ENCODE assay signal across 9 cellular contexts in genomic region chr1:164559342-164560070, GRCh38. TPM values are rescaled to one million over a fixed set of nuclear protein-coding genes. Genes with fewer than 3 reads are reported as not detected.
A peak's percentile ranks its signal among the peaks of the same experiment; 100 is the strongest.
DNase-seq lines count a peak whose midpoint lies in the region; ATAC-seq and TF ChIP-seq lines count a peak whose summit lies in the region.
"Had no signal": no experiment of that assay in that cellular context is flagged by ENCODE, and none has a peak within 500 bp of the region (broad histone marks: within the 10 kb centered on the region; RNA-seq: fewer than 3 reads in every experiment).

No MANE protein-coding gene starts in this region.

- intact Hi-C loops in transverse colon (cut with DNase I; ENCODE audit: low total_unique reads), result loop anchor here (5.0 kb wide), 1 partner anchor 223 kb away; no protein-coding TSS in a partner anchor

- H3K27me3 ChIP-seq in Peyer's patch (no peaks in the 10 kb centered on the region), endocrine pancreas (ENCODE audit: control insufficient read depth, insufficient read depth, low read length) (no peaks in the 10 kb centered on the region), mesenchymal stem cell (ENCODE audit: control insufficient read depth in 1 of 2, insufficient read depth in 1 of 2, low read length in 2 of 2) (no peaks in the 10 kb centered on the region), transverse colon (no peaks in the 10 kb centered on the region)

- WGBS in mesenchymal stem cell, result 0% methylated on average over 15 of the region's 20 CpGs
- WGBS in transverse colon (ENCODE audit: low coverage in 1 of 2), 2 donors, result 0 to 1% methylated on average over 3 to 20 of the region's 20 CpGs

- H3K27ac Mint-ChIP-seq in activated T-cell treated with anti-CD3 and anti-CD28 coated beads, Interleukin-2, amount 50 U/mL, for 72 hours, result no peak overlapping the region

- H3K27me3 Mint-ChIP-seq in activated T-cell treated with anti-CD3 and anti-CD28 coated beads, Interleukin-2, amount 50 U/mL, for 72 hours (ENCODE audit: low read depth), result peaks cover 29% of the 10 kb centered on the region

- H3K27ac ChIP-seq in Peyer's patch, result peak overlapping the region; percentile 54 to 87 (median 68)
- H3K27ac ChIP-seq in mesenchymal stem cell (ENCODE audit: low read length, poor library complexity, severe bottlenecking), result peak overlapping the region; percentile 88
- peak overlapping the region; percentile 87 to 89 (median 87) for H3K27ac ChIP-seq in transverse colon

- H2BK120ac ChIP-seq in mesenchymal stem cell (ENCODE audit: low read depth, low read length), result peak overlapping the region; percentile 92

- H3K4ac ChIP-seq in mesenchymal stem cell (ENCODE audit: low read depth in 1 of 2, low read length in 2 of 2), result no peak overlapping the region

- H3K4me3 ChIP-seq in Peyer's patch, result peak overlapping the region; percentile 37 to 77 (median 57)
- peak overlapping the region; percentile 83 for H3K4me3 ChIP-seq in endocrine pancreas (ENCODE audit: control insufficient read depth, insufficient read depth, low read length)
- peak overlapping the region; percentile 70 to 86 for H3K4me3 ChIP-seq in mesenchymal stem cell (ENCODE audit: insufficient read depth in 1 of 2, low read depth in 1 of 2, low read length in 2 of 2)
- H3K4me3 ChIP-seq in transverse colon, result peak overlapping the region; percentile 43 to 90 (median 72)
- H3K4me3 ChIP-seq: GM12878 had no signal

- no peak overlapping the region for H2BK5ac ChIP-seq in mesenchymal stem cell (ENCODE audit: low read depth, low read length, poor library complexity, severe bottlenecking)

- no peak for DNase-seq in activated T-cell treated with anti-CD3 and anti-CD28 coated beads, Interleukin-2, amount 50 U/mL, for 72 hours
- DNase-seq in activated T-cell treated with anti-CD3 and anti-CD28 coated beads, Interleukin-2, amount 50 U/mL, for 1 hour, result no peak
- DNase-seq in Peyer's patch, result peak in 2 of 3 donors; percentile 50 to 59
- DNase-seq in mesenchymal stem cell, result peak; percentile 60
- DNase-seq in transverse colon, result peak; percentile 28
- no peak for DNase-seq in stimulated activated naive CD4-positive, alpha-beta T cell (lab: John Stamatoyannopoulos, UW)

- peak overlapping the region in 1 of 2 experiments; percentile 57 for H3K14ac ChIP-seq in mesenchymal stem cell (ENCODE audit: low read length in 2 of 2)

- H3K9ac ChIP-seq in endocrine pancreas (ENCODE audit: control insufficient read depth, insufficient read depth, low read length) (peak overlapping the region; percentile 19), mesenchymal stem cell (ENCODE audit: low read length) (peak overlapping the region; percentile 98)

- H3K23ac ChIP-seq in mesenchymal stem cell (ENCODE audit: low read length in 2 of 2), result peak overlapping the region in 1 of 2 experiments; percentile 96

- no peak overlapping the region for H2AFZ ChIP-seq in mesenchymal stem cell (ENCODE audit: low read depth, low read length)

- no peaks in the 10 kb centered on the region for H3K36me3 ChIP-seq in Peyer's patch
- no peaks in the 10 kb centered on the region for H3K36me3 ChIP-seq in endocrine pancreas (ENCODE audit: control insufficient read depth, insufficient read depth, low read length)
- H3K36me3 ChIP-seq in mesenchymal stem cell (ENCODE audit: control insufficient read depth in 1 of 2, insufficient read depth in 2 of 2, low read depth in 1 of 2, low read length in 2 of 2), result no peaks in the 10 kb centered on the region
- H3K36me3 ChIP-seq in transverse colon, result no peaks in the 10 kb centered on the region

- in situ Hi-C loops in transverse colon (cut with MboI; ENCODE audit: low pct_ligation_motif_present in 1 of 4, low pct_unique_long_range_greater_than_20kb in 1 of 4, low sequenced_read_pairs in 3 of 4), result loop anchor here in 2 of 4 donors (10.0 kb wide), 1 partner anchor 225 kb away; no protein-coding TSS in a partner anchor

- TF ChIP-seq EP300 in transverse colon (IDR thresholded peaks at IDR 0.05; ENCODE audit: low read depth), result no peak

- ATAC-seq in activated T-cell treated with anti-CD3 and anti-CD28 coated beads, Interleukin-2, amount 50 U/mL, for 72 hours (replicated peaks in 1 of 2), result no peak
- ATAC-seq in HG02938 (IDR thresholded peaks at IDR 0.05; ENCODE audit: unreplicated experiment), result no peak

- H2BK12ac ChIP-seq in mesenchymal stem cell (ENCODE audit: low read length in 2 of 2), result peak overlapping the region in 1 of 2 experiments; percentile 21

- H4K8ac ChIP-seq in mesenchymal stem cell (ENCODE audit: low read length), result no peak overlapping the region

- H3K18ac ChIP-seq in mesenchymal stem cell (ENCODE audit: low read depth in 1 of 2, low read length in 2 of 2), result peak overlapping the region; percentile 37 to 70

- no peak for TF ChIP-seq POLR2A in Peyer's patch (IDR thresholded peaks at IDR 0.05)
- TF ChIP-seq POLR2A in transverse colon (IDR thresholded peaks at IDR 0.05), result no peak

- H3K9me3 Mint-ChIP-seq in activated T-cell treated with anti-CD3 and anti-CD28 coated beads, Interleukin-2, amount 50 U/mL, for 72 hours, result no peaks in the 10 kb centered on the region

- H2BK15ac ChIP-seq in mesenchymal stem cell (ENCODE audit: low read depth, poor library complexity, severe bottlenecking), result peak overlapping the region; percentile 28

- no peak overlapping the region for H4K91ac ChIP-seq in mesenchymal stem cell (ENCODE audit: low read length)

- H3K4me3 Mint-ChIP-seq in activated T-cell treated with anti-CD3 and anti-CD28 coated beads, Interleukin-2, amount 50 U/mL, for 72 hours, result peak overlapping the region; percentile 81 to 90

- H3K79me1 ChIP-seq in mesenchymal stem cell (replicated peaks; ENCODE audit: low read length, poor library complexity, severe bottlenecking), result peaks cover 4% of the 10 kb centered on the region

- no peaks in the 10 kb centered on the region for H3K36me3 Mint-ChIP-seq in activated T-cell treated with anti-CD3 and anti-CD28 coated beads, Interleukin-2, amount 50 U/mL, for 72 hours (ENCODE audit: insufficient read depth in 2 of 2)

- H3K4me1 ChIP-seq in Peyer's patch (peaks cover 0 to 18% (median 0%) of the 10 kb centered on the region in 4 donors), endocrine pancreas (ENCODE audit: control insufficient read depth, insufficient read depth, low read length) (peaks cover 11% of the 10 kb centered on the region), mesenchymal stem cell (ENCODE audit: control insufficient read depth, insufficient read depth, low read depth, low read length) (no peaks in the 10 kb centered on the region), transverse colon (peaks cover 0 to 27% (median 1%) of the 10 kb centered on the region in 4 donors)

- no peak overlapping the region for H2AK5ac ChIP-seq in mesenchymal stem cell (ENCODE audit: low read length, severe bottlenecking)

- no peaks in the 10 kb centered on the region for H3K9me3 ChIP-seq in Peyer's patch
- no peaks in the 10 kb centered on the region for H3K9me3 ChIP-seq in endocrine pancreas (ENCODE audit: control insufficient read depth, low read length)
- H3K9me3 ChIP-seq in mesenchymal stem cell (ENCODE audit: control insufficient read depth, low read length), result no peaks in the 10 kb centered on the region
- no peaks in the 10 kb centered on the region for H3K9me3 ChIP-seq in transverse colon

- peak overlapping the region; percentile 87 for H3K4me2 ChIP-seq in mesenchymal stem cell (ENCODE audit: low read length, poor library complexity, severe bottlenecking)

- TF ChIP-seq CTCF in Peyer's patch (IDR thresholded peaks at IDR 0.05) (no peak), transverse colon (IDR thresholded peaks at IDR 0.05) (no peak)

- H3K4me1 Mint-ChIP-seq in activated T-cell treated with anti-CD3 and anti-CD28 coated beads, Interleukin-2, amount 50 U/mL, for 72 hours (ENCODE audit: low read depth), result peaks cover 11% of the 10 kb centered on the region

RNA-seq across cellular contexts. Expression of gene PBX1, which starts 0.5 kb away (rescaled TPM):
- total RNA-seq in activated T-cell treated with anti-CD3 and anti-CD28 coated beads, Interleukin-2, amount 50 U/mL, for 72 hours, result under 1 TPM; 0.62 to 0.74 TPM
- 10 to 100 TPM; 20.6 to 57.5 (median 40.4) TPM for total RNA-seq in Peyer's patch
- polyA plus RNA-seq in mesenchymal stem cell (2013, experiment 1 of 2), result 32.7 TPM
- polyA plus RNA-seq in mesenchymal stem cell (2013, experiment 2 of 2), result 33.2 TPM
- 10 to 100 TPM; 46.8 to 77.2 (median 50.7) TPM for total RNA-seq in transverse colon

Comparison
In these comparisons a context has a peak if more than half of its experiments do, and no peak if none do; other contexts are left out.
1. DNase-seq: peak in Peyer's patch (2 of 3), mesenchymal stem cell (single experiment) and transverse colon (single experiment); none in activated T-cell treated with anti-CD3 and anti-CD28 coated beads, Interleukin-2, amount 50 U/mL, for 72 hours (0 of 2), activated T-cell treated with anti-CD3 and anti-CD28 coated beads, Interleukin-2, amount 50 U/mL, for 1 hour (single experiment) and stimulated activated naive CD4-positive, alpha-beta T cell (0 of 6).
2. RNA of gene PBX1, which starts 0.5 kb away (total RNA-seq): 46.8 to 77.2 TPM in transverse colon and 20.6 to 57.5 TPM in Peyer's patch; 0.62 to 0.74 TPM in activated T-cell treated with anti-CD3 and anti-CD28 coated beads, Interleukin-2, amount 50 U/mL, for 72 hours; every median in the first group is over 10 times any median in the second.
3. Peak in every context shown above with its lines, with median percentiles within 50 percentile points of each other: H3K27ac ChIP-seq and H3K4me3 ChIP-seq.